In the genomic region with DNA sequence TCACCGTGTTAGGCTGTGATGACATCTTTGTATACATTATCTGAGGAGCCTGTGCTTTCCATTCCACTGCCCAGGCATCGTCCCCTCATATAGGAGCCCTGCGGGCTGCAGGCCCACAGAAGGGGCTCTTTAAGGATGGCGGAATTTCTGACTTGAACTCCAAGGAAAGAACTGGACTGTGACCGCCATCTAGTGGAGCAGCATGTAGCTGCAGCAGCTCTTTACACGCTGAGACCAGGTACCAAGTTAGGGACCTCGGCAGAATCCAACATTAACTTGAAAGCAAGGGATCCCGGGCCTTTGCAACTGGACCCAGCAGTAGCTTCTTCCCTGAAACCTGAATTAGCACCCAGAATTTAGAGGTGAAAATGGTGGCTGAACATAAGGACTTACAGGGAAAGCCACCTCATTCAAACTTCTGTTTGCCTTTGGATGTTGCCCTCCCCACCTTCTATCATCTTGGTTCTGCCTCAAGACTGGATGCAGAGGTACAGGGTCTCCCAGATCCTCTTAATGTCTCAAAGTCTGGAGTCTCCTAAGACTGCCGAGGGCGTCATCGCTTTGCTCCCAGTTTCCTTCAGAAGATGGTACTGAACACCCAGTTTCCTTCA, we compare ENCODE assay signal across 10 cellular contexts.
A peak's percentile ranks its signal among the peaks of the same experiment; 100 is the strongest.
DNase-seq lines count a peak whose midpoint lies in the region; ATAC-seq and TF ChIP-seq lines count a peak whose summit lies in the region.
"Had no signal": no experiment of that assay in that cellular context is flagged by ENCODE, and none has a peak within 500 bp of the region (broad histone marks: within the 10 kb centered on the region; RNA-seq: fewer than 3 reads in every experiment).

No MANE protein-coding gene starts in this region.

- H3K36me3 ChIP-seq in GM23338 (ENCODE audit: insufficient read depth) (no peaks in the 10 kb centered on the region), psoas muscle (ENCODE audit: insufficient read depth in 1 of 2, low read depth in 1 of 2) (no peaks in the 10 kb centered on the region)

- no peaks in the 10 kb centered on the region for H3K9me3 ChIP-seq in CD4-positive, alpha-beta T cell (ENCODE audit: control insufficient read depth, low read length)
- H3K9me3 ChIP-seq in psoas muscle: no peaks in the 10 kb centered on the region

- H3K4me1 ChIP-seq in GM23338 (ENCODE audit: insufficient read depth): no peaks in the 10 kb centered on the region
- no peaks in the 10 kb centered on the region for H3K4me1 ChIP-seq in psoas muscle

- no peaks in the 10 kb centered on the region for H3F3A ChIP-seq in GM23338 (replicated peaks; ENCODE audit: low read depth)

- peaks cover 30% of the 10 kb centered on the region for H3K27me3 Mint-ChIP-seq in CD4-positive, alpha-beta T cell
- H3K27me3 Mint-ChIP-seq in GM23338 (ENCODE audit: insufficient read depth, low read depth, poor library complexity): peaks cover 3% of the 10 kb centered on the region
- peaks cover 17% of the 10 kb centered on the region for H3K27me3 Mint-ChIP-seq in activated CD8-positive, alpha-beta T cell treated with anti-CD3 and anti-CD28 coated beads for 36 hours
- peaks cover 10% of the 10 kb centered on the region for H3K27me3 Mint-ChIP-seq in activated T-helper 2 cell treated with anti-CD3 and anti-CD28 coated beads, Interferon-gamma antibody, Interleukin-2, Interleukin-4, amounts not matched to agents 10 μg/mL and 5 μg/mL and 100 μg/mL, durations not matched to agents 14 hours and 24 hours and 36 hours (ENCODE audit: low read depth)

- intact Hi-C loops in CD4-positive, alpha-beta T cell (cut with DNase I, micrococcal nuclease): no loop called here
- intact Hi-C loops in activated CD8-positive, alpha-beta T cell treated with anti-CD3 and anti-CD28 coated beads for 36 hours (cut with micrococcal nuclease): no loop called here
- intact Hi-C loops in psoas muscle (cut with DNase I): loop anchor here (5.0 to 10.0 kb wide), 6 partner anchors 138 to 516 kb away; a partner anchor contains a TSS
- intact Hi-C loops in activated T-helper 2 cell treated with anti-CD3 and anti-CD28 coated beads, Interferon-gamma antibody, Interleukin-2, Interleukin-4, amounts not matched to agents 10 μg/mL and 5 μg/mL and 100 μg/mL, durations not matched to agents 14 hours and 24 hours and 36 hours (cut with micrococcal nuclease): no loop called here

- peak; percentile 67 for TF ChIP-seq CTCF in CD4-positive, alpha-beta T cell (IDR thresholded peaks at IDR 0.05)
- TF ChIP-seq CTCF in GM23338 (conservative IDR thresholded peaks at IDR 0.05; ENCODE audit: low read depth in 2 of 2): peak; percentile 87 to 89
- TF ChIP-seq CTCF in activated CD8-positive, alpha-beta T cell treated with anti-CD3 and anti-CD28 coated beads for 36 hours (IDR thresholded peaks at IDR 0.05): peak; percentile 75
- TF ChIP-seq CTCF in psoas muscle (IDR thresholded peaks at IDR 0.05): peak; percentile 86

- no peaks in the 10 kb centered on the region for H3K9me3 Mint-ChIP-seq in CD4-positive, alpha-beta T cell
- no peaks in the 10 kb centered on the region; the same call in 2 of the 3 replicates for H3K9me3 Mint-ChIP-seq in GM23338
- H3K9me3 Mint-ChIP-seq in activated CD8-positive, alpha-beta T cell treated with anti-CD3 and anti-CD28 coated beads for 36 hours: no peaks in the 10 kb centered on the region
- no peaks in the 10 kb centered on the region for H3K9me3 Mint-ChIP-seq in activated T-helper 2 cell treated with anti-CD3 and anti-CD28 coated beads, Interferon-gamma antibody, Interleukin-2, Interleukin-4, amounts not matched to agents 10 μg/mL and 5 μg/mL and 100 μg/mL, durations not matched to agents 14 hours and 24 hours and 36 hours
- H3K9me3 Mint-ChIP-seq: IgD-negative memory B cell, naive B cell had no signal

- H3K36me3 Mint-ChIP-seq in CD4-positive, alpha-beta T cell (ENCODE audit: low read depth): no peaks in the 10 kb centered on the region
- peaks cover 6% of the 10 kb centered on the region; the same call in 2 of the 3 replicates for H3K36me3 Mint-ChIP-seq in GM23338 (ENCODE audit: low read depth)
- H3K36me3 Mint-ChIP-seq in activated CD8-positive, alpha-beta T cell treated with anti-CD3 and anti-CD28 coated beads for 36 hours (ENCODE audit: low read depth): no peaks in the 10 kb centered on the region
- H3K36me3 Mint-ChIP-seq in activated T-helper 2 cell treated with anti-CD3 and anti-CD28 coated beads, Interferon-gamma antibody, Interleukin-2, Interleukin-4, amounts not matched to agents 10 μg/mL and 5 μg/mL and 100 μg/mL, durations not matched to agents 14 hours and 24 hours and 36 hours (ENCODE audit: low read depth): no peaks in the 10 kb centered on the region
- H3K36me3 Mint-ChIP-seq: IgD-negative memory B cell, naive B cell had no signal

- H3K9me2 ChIP-seq in GM23338 (ENCODE audit: insufficient read depth): no peaks in the 10 kb centered on the region

- no peak overlapping the region for H3K27ac Mint-ChIP-seq in CD4-positive, alpha-beta T cell
- no peak overlapping the region for H3K27ac Mint-ChIP-seq in GM23338
- H3K27ac Mint-ChIP-seq in activated CD8-positive, alpha-beta T cell treated with anti-CD3 and anti-CD28 coated beads for 36 hours: no peak overlapping the region
- no peak overlapping the region for H3K27ac Mint-ChIP-seq in activated T-helper 2 cell treated with anti-CD3 and anti-CD28 coated beads, Interferon-gamma antibody, Interleukin-2, Interleukin-4, amounts not matched to agents 10 μg/mL and 5 μg/mL and 100 μg/mL, durations not matched to agents 14 hours and 24 hours and 36 hours
- H3K27ac Mint-ChIP-seq: IgD-negative memory B cell, naive B cell had no signal

- CTCF ChIA-PET in CD4-positive, alpha-beta T cell (lab: Charles Lee): interaction anchor here (1.2 to 2.1 kb wide), 2 partner anchors 10 to 20 kb away, joined by 3 to 7 read pairs; no protein-coding TSS in a partner anchor
- CTCF ChIA-PET in activated CD8-positive, alpha-beta T cell treated with anti-CD3 and anti-CD28 coated beads for 36 hours (lab: Charles Lee): interaction anchor here (0.7 to 2.7 kb wide), 23 partner anchors 8 to 444 kb away, joined by 3 to 13 read pairs (median 4); a partner anchor contains a TSS

- no peak overlapping the region for H3K4me2 ChIP-seq in GM23338

- POLR2A ChIA-PET in CD4-positive, alpha-beta T cell (lab: Charles Lee): no interaction called here
- POLR2A ChIA-PET in activated CD8-positive, alpha-beta T cell treated with anti-CD3 and anti-CD28 coated beads for 36 hours (lab: Charles Lee): no interaction called here

- H4K20me1 ChIP-seq in GM23338 (replicated peaks; ENCODE audit: insufficient read depth): no peaks in the 10 kb centered on the region; the same call in 1 of the 2 replicates

- H3K27ac ChIP-seq in CD4-positive, alpha-beta T cell (ENCODE audit: low read depth, low read length): no peak overlapping the region
- H3K27ac ChIP-seq in GM23338 (ENCODE audit: low read depth): no peak overlapping the region
- H3K27ac ChIP-seq in psoas muscle: no peak overlapping the region

- H3K4me3 ChIP-seq in GM23338 (no peak overlapping the region), psoas muscle (no peak overlapping the region)

- no peak for ATAC-seq in CD4-positive, alpha-beta T cell (ENCODE audit: poor library complexity)
- peak; percentile 98 for ATAC-seq in GM23338
- ATAC-seq in activated CD8-positive, alpha-beta T cell treated with anti-CD3 and anti-CD28 coated beads for 36 hours: peak; percentile 61
- peak; percentile 59 to 83 (median 82) for ATAC-seq in psoas muscle
- ATAC-seq in GM18868 (IDR thresholded peaks at IDR 0.05; ENCODE audit: unreplicated experiment): no peak

- DNase-seq in CD4-positive, alpha-beta T cell: peak in 1 of 10 experiments; percentile 6
- peak; percentile 95 for DNase-seq in GM23338 (ENCODE audit: low spot score)
- DNase-seq in NCI-H345 (lab: John Stamatoyannopoulos, UW): peak; percentile 42
- peak; percentile 62 for DNase-seq in activated CD8-positive, alpha-beta T cell treated with anti-CD3 and anti-CD28 coated beads for 36 hours
- DNase-seq in glomerular visceral epithelial cell (ENCODE audit: extremely low spot score): peak; percentile 62
- peak in 1 of 2 donors; percentile 37 for DNase-seq in psoas muscle
- no peak for DNase-seq in activated T-helper 2 cell treated with anti-CD3 and anti-CD28 coated beads, Interferon-gamma antibody, Interleukin-2, Interleukin-4, amounts not matched to agents 10 μg/mL and 5 μg/mL and 100 μg/mL, durations not matched to agents 14 hours and 24 hours and 36 hours (ENCODE audit: low spot score)
- DNase-seq: naive B cell had no signal

- H3K27me3 ChIP-seq in CD4-positive, alpha-beta T cell (ENCODE audit: control insufficient read depth, insufficient read depth, low read length): peaks cover 22% of the 10 kb centered on the region
- no peaks in the 10 kb centered on the region for H3K27me3 ChIP-seq in GM23338 (ENCODE audit: insufficient read depth)
- H3K27me3 ChIP-seq in psoas muscle (ENCODE audit: insufficient read depth in 3 of 3, low read length in 2 of 3): no peaks in the 10 kb centered on the region

- no peak overlapping the region for H3K4me3 Mint-ChIP-seq in CD4-positive, alpha-beta T cell
- H3K4me3 Mint-ChIP-seq in GM23338: no peak overlapping the region
- no peak overlapping the region for H3K4me3 Mint-ChIP-seq in activated CD8-positive, alpha-beta T cell treated with anti-CD3 and anti-CD28 coated beads for 36 hours
- no peak overlapping the region for H3K4me3 Mint-ChIP-seq in activated T-helper 2 cell treated with anti-CD3 and anti-CD28 coated beads, Interferon-gamma antibody, Interleukin-2, Interleukin-4, amounts not matched to agents 10 μg/mL and 5 μg/mL and 100 μg/mL, durations not matched to agents 14 hours and 24 hours and 36 hours (ENCODE audit: low read depth)
- H3K4me3 Mint-ChIP-seq: IgD-negative memory B cell, naive B cell had no signal

- no peaks in the 10 kb centered on the region for H3K4me1 Mint-ChIP-seq in CD4-positive, alpha-beta T cell (ENCODE audit: low read depth)
- H3K4me1 Mint-ChIP-seq in GM23338: no peaks in the 10 kb centered on the region
- no peaks in the 10 kb centered on the region for H3K4me1 Mint-ChIP-seq in activated CD8-positive, alpha-beta T cell treated with anti-CD3 and anti-CD28 coated beads for 36 hours (ENCODE audit: low read depth)
- H3K4me1 Mint-ChIP-seq in activated T-helper 2 cell treated with anti-CD3 and anti-CD28 coated beads, Interferon-gamma antibody, Interleukin-2, Interleukin-4, amounts not matched to agents 10 μg/mL and 5 μg/mL and 100 μg/mL, durations not matched to agents 14 hours and 24 hours and 36 hours (ENCODE audit: low read depth): no peaks in the 10 kb centered on the region

- no peak overlapping the region for H2AFZ ChIP-seq in GM23338

- WGBS in psoas muscle, 3 donors: 29 to 33% (median 31%) methylated on average over 11 of the region's 11 CpGs

- no peaks in the 10 kb centered on the region for H3K79me2 ChIP-seq in GM23338 (replicated peaks; ENCODE audit: insufficient read depth)

TF ChIP-seq in GM23338, 12 proteins besides CTCF, POLR2A, EP300 and RAD21:
- TF ChIP-seq JUNB (IDR thresholded peaks at IDR 0.05; ENCODE audit: unreplicated experiment) (peak; percentile 65), CREB1 (CRISPR knock-in tag; IDR thresholded peaks at IDR 0.05; ENCODE audit: low read depth) (no peak)
TF ChIP-seq in GM23338: peak in this region for 1.

Comparison
In these comparisons a context has a peak if more than half of its experiments do, and no peak if none do; other contexts are left out.
1. ATAC-seq: peak in GM23338 (single experiment), activated CD8-positive, alpha-beta T cell treated with anti-CD3 and anti-CD28 coated beads for 36 hours (single experiment) and psoas muscle (4 of 4); none in CD4-positive, alpha-beta T cell (single experiment) and GM18868 (single experiment).
2. intact Hi-C loops: an anchor here in psoas muscle (5.0 to 10.0 kb wide); none called in CD4-positive, alpha-beta T cell, activated CD8-positive, alpha-beta T cell treated with anti-CD3 and anti-CD28 coated beads for 36 hours and activated T-helper 2 cell treated with anti-CD3 and anti-CD28 coated beads, Interferon-gamma antibody, Interleukin-2, Interleukin-4, amounts not matched to agents 10 μg/mL and 5 μg/mL and 100 μg/mL, durations not matched to agents 14 hours and 24 hours and 36 hours.
3. Peak in every context shown above with its lines, with median percentiles within 50 percentile points of each other: CTCF ChIP-seq.